ENCODE assay signal across 21 cellular contexts in the genomic region with DNA sequence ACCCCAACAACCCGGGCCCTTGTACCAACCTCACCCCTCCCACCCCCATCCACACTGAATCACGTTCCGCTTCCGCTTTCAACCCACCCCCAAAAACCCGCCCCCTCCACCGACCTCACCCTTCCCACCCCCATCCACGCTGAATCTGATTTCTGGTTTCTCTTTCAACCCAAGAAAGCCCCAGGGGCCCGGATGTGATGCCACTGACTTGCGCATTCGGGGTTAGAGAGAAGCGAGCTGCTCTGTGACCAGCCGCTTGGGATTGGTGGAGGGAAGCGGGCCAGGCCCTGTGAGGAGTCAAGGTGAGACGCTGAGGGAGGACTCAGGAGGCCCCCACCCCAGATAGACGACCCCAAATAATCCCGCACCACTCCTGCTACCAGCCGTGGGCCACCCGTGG. TPM values are rescaled to one million over a fixed set of nuclear protein-coding genes. Genes with fewer than 3 reads are reported as not detected.
"Had no signal": no experiment of that assay in that cellular context is flagged by ENCODE, and none has a peak within 500 bp of the region (broad histone marks: within the 10 kb centered on the region; RNA-seq: fewer than 3 reads in every experiment).

No MANE protein-coding gene starts in this region.

RNA-seq across cellular contexts. Expression of a gene that starts 6.0 kb away (rescaled TPM):
- total RNA-seq: activated naive CD4-positive, alpha-beta T cell treated with anti-CD3 and anti-CD28 coated beads for 36 hours; activated naive CD4-positive, alpha-beta T cell treated with anti-CD3 and anti-CD28 coated beads, Interleukin-2, amount 50 U/mL, for 72 hours; activated naive CD8-positive, alpha-beta T cell treated with anti-CD3 and anti-CD28 coated beads for 36 hours; activated naive CD8-positive, alpha-beta T cell treated with anti-CD3 and anti-CD28 coated beads, Interleukin-2, amount 10 ng/mL, durations not matched to agents 7 days and 5 days; activated T-cell treated with anti-CD3 and anti-CD28 coated beads, Interleukin-2, amount 50 U/mL, for 4 hours; activated T-cell treated with anti-CD3 and anti-CD28 coated beads, Interleukin-2, amount 50 U/mL, for 72 hours; activated T-helper 1 cell treated with anti-CD3 and anti-CD28 coated beads, Interleukin-12 subunit alpha, Interleukin-12 subunit beta, Interleukin-2, Interleukin-4 antibody, amounts not matched to agents 30 ng/mL and 10 ng/mL and 1 ng/mL, durations not matched to agents 14 hours and 24 hours and 36 hours; activated T-helper 17 cell treated with anti-CD3 and anti-CD28 coated beads, Interleukin-2, amount 50 U/mL, for 72 hours; activated T-helper 2 cell treated with anti-CD3 and anti-CD28 coated beads, Interferon-gamma antibody, Interleukin-2, Interleukin-4, amounts not matched to agents 10 μg/mL and 5 μg/mL and 100 μg/mL, durations not matched to agents 14 hours and 24 hours and 36 hours; adrenal gland; aorta; ascending aorta; astrocyte; body of pancreas; breast epithelium; bronchial epithelial cell; cardiac muscle cell; cardiac septum; cerebellum; chondrocyte had no signal
- polyA plus RNA-seq: adipose tissue, adrenal gland, aorta, cardiac muscle cell had no signal

RNA-seq across cellular contexts. Expression of a gene that starts 55.7 kb away (rescaled TPM):
- total RNA-seq: activated naive CD4-positive, alpha-beta T cell treated with anti-CD3 and anti-CD28 coated beads for 36 hours; activated naive CD4-positive, alpha-beta T cell treated with anti-CD3 and anti-CD28 coated beads, Interleukin-2, amount 50 U/mL, for 72 hours; activated naive CD8-positive, alpha-beta T cell treated with anti-CD3 and anti-CD28 coated beads for 36 hours; activated naive CD8-positive, alpha-beta T cell treated with anti-CD3 and anti-CD28 coated beads, Interleukin-2, amount 10 ng/mL, durations not matched to agents 7 days and 5 days; activated T-cell treated with anti-CD3 and anti-CD28 coated beads, Interleukin-2, amount 50 U/mL, for 72 hours; activated T-helper 1 cell treated with anti-CD3 and anti-CD28 coated beads, Interleukin-12 subunit alpha, Interleukin-12 subunit beta, Interleukin-2, Interleukin-4 antibody, amounts not matched to agents 30 ng/mL and 10 ng/mL and 1 ng/mL, durations not matched to agents 14 hours and 24 hours and 36 hours; activated T-helper 17 cell treated with anti-CD3 and anti-CD28 coated beads, Interleukin-2, amount 50 U/mL, for 72 hours; activated T-helper 2 cell treated with anti-CD3 and anti-CD28 coated beads, Interferon-gamma antibody, Interleukin-2, Interleukin-4, amounts not matched to agents 10 μg/mL and 5 μg/mL and 100 μg/mL, durations not matched to agents 14 hours and 24 hours and 36 hours had no signal
